Comparison of ENCODE assay signal across 12 cellular contexts in genomic region chr11:61222692-61223091, GRCh38. TPM values are rescaled to one million over a fixed set of nuclear protein-coding genes. Genes with fewer than 3 reads are reported as not detected.
"Had no signal": no experiment of that assay in that cellular context is flagged by ENCODE, and none has a peak within 500 bp of the region (broad histone marks: within the 10 kb centered on the region; RNA-seq: fewer than 3 reads in every experiment).

No MANE protein-coding gene starts in this region.

RNA-seq across cellular contexts. Expression of gene PGA4, which starts 0.5 kb away (rescaled TPM):
- total RNA-seq: glomerular endothelial cell, kidney, mammary epithelial cell, mucosa of gallbladder, natural killer cell, osteocyte had no signal
- polyA plus RNA-seq: mammary epithelial cell had no signal

RNA-seq across cellular contexts. Expression of gene PGA5, which starts 18.3 kb away (rescaled TPM):
- total RNA-seq: glomerular endothelial cell, lower leg skin, mammary epithelial cell, mucosa of gallbladder, natural killer cell, occipital lobe, osteocyte, suprapubic skin, thoracic aorta, vagina had no signal
- polyA plus RNA-seq: immature natural killer cell, mammary epithelial cell had no signal

RNA-seq across cellular contexts. Expression of gene PGA3, which starts 19.4 kb away (rescaled TPM):
- total RNA-seq: glomerular endothelial cell, mammary epithelial cell, natural killer cell, osteocyte had no signal
- polyA plus RNA-seq: immature natural killer cell, mammary epithelial cell had no signal
